In genomic region chr17:31509805-31510177, GRCh38 we compare ENCODE assay signal across 12 cellular contexts.
DNase-seq lines count a peak whose midpoint lies in the region; ATAC-seq and TF ChIP-seq lines count a peak whose summit lies in the region.
"Had no signal": no experiment of that assay in that cellular context is flagged by ENCODE, and none has a peak within 500 bp of the region (broad histone marks: within the 10 kb centered on the region; RNA-seq: fewer than 3 reads in every experiment).

No MANE protein-coding gene starts in this region.

- ATAC-seq in lower lobe of right lung (no peak), upper lobe of right lung (no peak), HG02884 (IDR thresholded peaks at IDR 0.05; ENCODE audit: unreplicated experiment) (no peak)
- ATAC-seq: esophagus mucosa had no signal

- no peak for TF ChIP-seq CTCF in lower lobe of right lung (IDR thresholded peaks at IDR 0.05)
- TF ChIP-seq CTCF in upper lobe of right lung (IDR thresholded peaks at IDR 0.05): no peak

- H3K4me3 ChIP-seq in lower lobe of right lung: peak overlapping the region; percentile 19
- no peak overlapping the region for H3K4me3 ChIP-seq in upper lobe of right lung

- intact Hi-C loops in lower lobe of right lung (cut with DNase I) (no loop called here), upper lobe of right lung (cut with DNase I) (no loop called here)

- H3K9me3 Mint-ChIP-seq in activated naive CD4-positive, alpha-beta T cell treated with anti-CD3 and anti-CD28 coated beads, Interleukin-2, amount 50 U/mL, for 24 hours: no peaks in the 10 kb centered on the region
- H3K9me3 Mint-ChIP-seq: nephron had no signal

- H3K27ac Mint-ChIP-seq in activated naive CD4-positive, alpha-beta T cell treated with anti-CD3 and anti-CD28 coated beads, Interleukin-2, amount 50 U/mL, for 24 hours: peak overlapping the region; percentile 100
- H3K27ac Mint-ChIP-seq: nephron had no signal

- H3K4me1 ChIP-seq in lower lobe of right lung: peaks cover 30% of the 10 kb centered on the region
- H3K4me1 ChIP-seq in upper lobe of right lung: peaks cover 17% of the 10 kb centered on the region

- no peak for DNase-seq in activated naive CD4-positive, alpha-beta T cell treated with Interleukin-2 at 50 U/mL for 16 hours
- DNase-seq in lower lobe of right lung: no peak
- DNase-seq in upper lobe of right lung: no peak
- no peak for DNase-seq in RKO (ENCODE audit: low spot score)
- no peak for DNase-seq in activated CD4-positive, alpha-beta T cell treated with anti-CD3 and anti-CD28 coated beads, Interleukin-2, amount 50 U/mL, for 48 hours
- DNase-seq: Kasumi-1, NCI-H2171 treated with DMSO at 0.1 percent for 48 hours had no signal

- H3K4me3 Mint-ChIP-seq in activated naive CD4-positive, alpha-beta T cell treated with anti-CD3 and anti-CD28 coated beads, Interleukin-2, amount 50 U/mL, for 24 hours: peak overlapping the region; percentile 96
- H3K4me3 Mint-ChIP-seq: nephron had no signal

- no peaks in the 10 kb centered on the region for H3K36me3 Mint-ChIP-seq in activated naive CD4-positive, alpha-beta T cell treated with anti-CD3 and anti-CD28 coated beads, Interleukin-2, amount 50 U/mL, for 24 hours

- no peaks in the 10 kb centered on the region for H3K27me3 Mint-ChIP-seq in activated naive CD4-positive, alpha-beta T cell treated with anti-CD3 and anti-CD28 coated beads, Interleukin-2, amount 50 U/mL, for 24 hours

- peaks cover 78% of the 10 kb centered on the region for H3K4me1 Mint-ChIP-seq in activated naive CD4-positive, alpha-beta T cell treated with anti-CD3 and anti-CD28 coated beads, Interleukin-2, amount 50 U/mL, for 24 hours

- H3K27me3 ChIP-seq in lower lobe of right lung (ENCODE audit: low read depth) (no peaks in the 10 kb centered on the region), upper lobe of right lung (no peaks in the 10 kb centered on the region)

- no peaks in the 10 kb centered on the region for H3K9me3 ChIP-seq in lower lobe of right lung
- no peaks in the 10 kb centered on the region for H3K9me3 ChIP-seq in upper lobe of right lung

- no peaks in the 10 kb centered on the region for H3K36me3 ChIP-seq in lower lobe of right lung
- H3K36me3 ChIP-seq in upper lobe of right lung: no peaks in the 10 kb centered on the region

- H3K27ac ChIP-seq in angular gyrus (ENCODE audit: low read depth, low read length) (peak overlapping the region; percentile 71), lower lobe of right lung (peak overlapping the region; percentile 76), upper lobe of right lung (peak overlapping the region; percentile 66)
